ENCODE assay signal across 8 cellular contexts in genomic region chr4:1288786-1289185, GRCh38. TPM values are rescaled to one million over a fixed set of nuclear protein-coding genes. Genes with fewer than 3 reads are reported as not detected.
A peak's percentile ranks its signal among the peaks of the same experiment; 100 is the strongest.
DNase-seq lines count a peak whose midpoint lies in the region; ATAC-seq, FAIRE-seq and TF ChIP-seq lines count a peak whose summit lies in the region.

No MANE protein-coding gene starts in this region.

- TF ChIP-seq POLR2A in adrenal gland (IDR thresholded peaks at IDR 0.05) (no peak), HepG2 (IDR thresholded peaks at IDR 0.05; ENCODE audit: insufficient read depth in 1 of 2, low read depth in 2 of 2, low read length in 2 of 2) (no peak), transverse colon (IDR thresholded peaks at IDR 0.05) (no peak)

- H3K9me3 Mint-ChIP-seq in activated naive CD4-positive, alpha-beta T cell treated with anti-CD3 and anti-CD28 coated beads, Interleukin-2, amount 10 ng/mL, durations not matched to agents 7 days and 5 days, result peaks cover 8% of the 10 kb centered on the region

- H3K36me3 ChIP-seq in adrenal gland (replicated peaks in 1 of 2) (no peaks in the 10 kb centered on the region), HepG2 (replicated peaks in 1 of 2; ENCODE audit: control insufficient read depth in 1 of 2, insufficient read depth in 2 of 2, low read length in 2 of 2) (no peaks in the 10 kb centered on the region; a peak in 1 of 5 replicates), transverse colon (no peaks in the 10 kb centered on the region)

- H3K27ac Mint-ChIP-seq in activated naive CD4-positive, alpha-beta T cell treated with anti-CD3 and anti-CD28 coated beads, Interleukin-2, amount 10 ng/mL, durations not matched to agents 7 days and 5 days, result peak overlapping the region; percentile 85

- H3K4me1 ChIP-seq in adrenal gland (replicated peaks in 1 of 2) (peaks cover 14 to 36% of the 10 kb centered on the region in 2 donors), HepG2 (ENCODE audit: insufficient read depth, low read length) (peaks cover 47% of the 10 kb centered on the region), transverse colon (peaks cover 18 to 34% (median 26%) of the 10 kb centered on the region in 4 donors)

- FAIRE-seq in HepG2 (lab: Jason Lieb, UNC), result peak; percentile 15

- H3K27ac ChIP-seq in adrenal gland (peak overlapping the region in 4 of 5 donors; percentile 81 to 99 (median 94)), HepG2 (ENCODE audit: extremely low read length, insufficient read depth, low read length) (peak overlapping the region; percentile 65), transverse colon (peak overlapping the region; percentile 86 to 98 (median 95))

- H3K79me2 ChIP-seq in HepG2 (ENCODE audit: insufficient read depth, low read length), result peaks cover 50% of the 10 kb centered on the region

- 56 to 60% (median 58%) methylated on average over 7 of the region's 7 CpGs for WGBS in adrenal gland, 4 donors
- WGBS in HepG2 (ENCODE audit: low lambda C conversion rate), result 5% methylated on average over 7 of the region's 7 CpGs
- 60 to 70% methylated on average over 6 to 7 of the region's 7 CpGs for WGBS in transverse colon (ENCODE audit: low coverage in 1 of 2), 2 donors

- TF ChIP-seq RAD21 in HepG2 (CRISPR knock-in tag; IDR thresholded peaks at IDR 0.05), result no peak

- POLR2A ChIA-PET in HepG2 (lab: Yijun Ruan, JAX), result interaction anchor here (0.7 to 5.5 kb wide), 6 partner anchors 20 to 115 kb away, joined by 3 to 33 read pairs (median 6); partner anchors contain the start of genes CTBP1 and UVSSA

- peak overlapping the region; percentile 69 for H3K9ac ChIP-seq in HepG2 (ENCODE audit: insufficient read depth, low read depth, low read length)

- H3K4me3 ChIP-seq in adrenal gland, result peak overlapping the region in 1 of 4 donors; percentile 100
- H3K4me3 ChIP-seq in HepG2 (replicated peaks in 1 of 3; ENCODE audit: insufficient read depth in 1 of 3, low read depth in 2 of 3, low read length in 3 of 3), result peak overlapping the region; percentile 58 to 81 (median 79)
- peak overlapping the region in 3 of 4 donors; percentile 97 to 98 (median 97) for H3K4me3 ChIP-seq in transverse colon

- H3K27me3 Mint-ChIP-seq in activated naive CD4-positive, alpha-beta T cell treated with anti-CD3 and anti-CD28 coated beads, Interleukin-2, amount 10 ng/mL, durations not matched to agents 7 days and 5 days, result no peaks in the 10 kb centered on the region

- BruUV-seq in HepG2 (replicated peaks; lab: Mats Ljungman, UMichigan), result no TSS peak

- in situ Hi-C loops in HepG2 (cut with HindIII; ENCODE audit: extremely low pct_ligation_motif_present, low pct_unique_long_range_greater_than_20kb) (no loop called here), transverse colon (cut with MboI; ENCODE audit: low pct_ligation_motif_present in 1 of 4, low pct_unique_long_range_greater_than_20kb in 1 of 4, low sequenced_read_pairs in 3 of 4) (no loop called here)

- no peak for TF ChIP-seq CTCF in adrenal gland (IDR thresholded peaks at IDR 0.05)
- no peak for TF ChIP-seq CTCF in HepG2 (CRISPR knock-in tag; IDR thresholded peaks at IDR 0.05)
- no peak for TF ChIP-seq CTCF in transverse colon (IDR thresholded peaks at IDR 0.05)

- no peak for TF ChIP-seq EP300 in HepG2 (IDR thresholded peaks at IDR 0.05; ENCODE audit: low read depth in 2 of 2, low read length in 2 of 2)
- no peak for TF ChIP-seq EP300 in HepG2 (CRISPR knock-in tag; IDR thresholded peaks at IDR 0.05; ENCODE audit: borderline replicate concordance)
- TF ChIP-seq EP300 in transverse colon (IDR thresholded peaks at IDR 0.05; ENCODE audit: low read depth), result no peak

- no peak overlapping the region for H2AFZ ChIP-seq in HepG2 (ENCODE audit: low read length)

- H3K4me3 Mint-ChIP-seq in activated naive CD4-positive, alpha-beta T cell treated with anti-CD3 and anti-CD28 coated beads, Interleukin-2, amount 10 ng/mL, durations not matched to agents 7 days and 5 days, result peak overlapping the region; percentile 96

- ATAC-seq in HepG2, result no peak
- ATAC-seq in HG03095 (IDR thresholded peaks at IDR 0.05; ENCODE audit: unreplicated experiment), result no peak
- ATAC-seq in HG03342 (IDR thresholded peaks at IDR 0.05; ENCODE audit: unreplicated experiment), result no peak

- CTCF ChIA-PET in activated naive CD4-positive, alpha-beta T cell treated with anti-CD3 and anti-CD28 coated beads, Interleukin-2, amount 10 ng/mL, durations not matched to agents 7 days and 5 days (lab: Charles Lee), result interaction anchor here (1.2 to 7.0 kb wide), 5 partner anchors 21 to 159 kb away, joined by 3 to 52 read pairs (median 4); no protein-coding TSS in a partner anchor
- CTCF ChIA-PET in HepG2 (lab: Yijun Ruan, JAX; ENCODE audit: low intra/inter-chr PET ratio, low total read pairs), result no interaction called here

- peaks cover 32% of the 10 kb centered on the region for H4K20me1 ChIP-seq in HepG2 (ENCODE audit: insufficient read depth, low read length)

- H3K9me3 ChIP-seq in adrenal gland (replicated peaks in 1 of 3) (no peaks in the 10 kb centered on the region), HepG2 (ENCODE audit: low read length) (peaks cover 5% of the 10 kb centered on the region; the same call in 1 of the 2 replicates), transverse colon (no peaks in the 10 kb centered on the region)

- no peak for DNase-seq in activated naive CD4-positive, alpha-beta T cell treated with anti-CD3 and anti-CD28 coated beads, Interleukin-2, amount 10 ng/mL, durations not matched to agents 7 days and 5 days
- no peak for DNase-seq in activated naive CD4-positive, alpha-beta T cell (lab: John Stamatoyannopoulos, UW)
- peak in 1 of 7 donors; percentile 49 for DNase-seq in adrenal gland
- no peak for DNase-seq in HepG2 (ENCODE audit: low spot score)
- DNase-seq in transverse colon, result no peak
- no peak for DNase-seq in AG08395 (ENCODE audit: low spot score)

- peaks cover 17% of the 10 kb centered on the region for H3K36me3 Mint-ChIP-seq in activated naive CD4-positive, alpha-beta T cell treated with anti-CD3 and anti-CD28 coated beads, Interleukin-2, amount 10 ng/mL, durations not matched to agents 7 days and 5 days

- peak overlapping the region; percentile 95 for H3K4me2 ChIP-seq in HepG2 (ENCODE audit: low read depth, low read length)

- H3K27me3 ChIP-seq in adrenal gland, result no peaks in the 10 kb centered on the region
- H3K27me3 ChIP-seq in HepG2 (ENCODE audit: control insufficient read depth in 1 of 2, insufficient read depth in 2 of 2, low read length in 2 of 2), result no peaks in the 10 kb centered on the region; a peak in 1 of 5 replicates
- no peaks in the 10 kb centered on the region for H3K27me3 ChIP-seq in transverse colon

- intact Hi-C loops in adrenal gland (cut with DNase I) (no loop called here), HepG2 (cut with micrococcal nuclease; ENCODE audit: unreplicated experiment) (loop anchor here (2.0 kb wide), 1 partner anchor 58 kb away; the partner anchor contains the start of gene UVSSA), transverse colon (cut with DNase I; ENCODE audit: low total_unique reads) (no loop called here)

- peaks cover 36% of the 10 kb centered on the region for H3K4me1 Mint-ChIP-seq in activated naive CD4-positive, alpha-beta T cell treated with anti-CD3 and anti-CD28 coated beads, Interleukin-2, amount 10 ng/mL, durations not matched to agents 7 days and 5 days

RNA-seq across cellular contexts. Expression of gene MAEA, which starts 0.9 kb away (rescaled TPM):
- total RNA-seq in adrenal gland (10 to 100 TPM; 60.2 to 96.8 (median 79.2) TPM), HepG2 (2016; rRNA removed; fragmentation: Illumina TruSeq; extraction: Trizol) (52.0 and 65.2 TPM in 2 replicates), transverse colon (100 to 1,000 TPM; 114 to 211 (median 168) TPM)
- polyA plus RNA-seq in adrenal gland (100 to 1,000 TPM in 1 of 3 donors, 10 to 100 TPM in 2; 35.6 to 103 (median 70.3) TPM), HepG2 (2011; rRNA removed) (57.1 and 60.7 TPM in 2 replicates)
- total RNA-seq in HepG2 (2016; cell fraction: cytosol; rRNA removed; fragmentation: Illumina TruSeq; extraction: Trizol; ENCODE audit: low read depth), result 10.0 and 10.5 TPM in 2 replicates
- 55.0 and 59.4 TPM in 2 replicates for total RNA-seq in HepG2 (2016; cell fraction: insoluble cytoplasmic fraction; rRNA removed; fragmentation: Illumina TruSeq; extraction: Trizol)
- 23.7 and 24.2 TPM in 2 replicates for total RNA-seq in HepG2 (2016; cell fraction: membrane; rRNA removed; fragmentation: Illumina TruSeq; extraction: Trizol)
- total RNA-seq in HepG2 (2016; cell fraction: nucleus; rRNA removed; fragmentation: Illumina TruSeq; extraction: Trizol), result 30.2 and 31.7 TPM in 2 replicates
- 48.5 and 73.3 TPM in 2 replicates for polyA plus RNA-seq in HepG2 (2011; cell fraction: cytosol; rRNA removed)
- polyA plus RNA-seq in HepG2 (2011; cell fraction: nucleus; rRNA removed), result 171 and 221 TPM in 2 replicates
- polyA plus RNA-seq in HepG2 (2012), result 28.9 and 30.8 TPM in 2 replicates
- polyA plus RNA-seq in HepG2 (2016; cell fraction: cytosol; fragmentation: Illumina TruSeq; extraction: Trizol; ENCODE audit: low read depth), result 5.9 and 6.3 TPM in 2 replicates
- 60.8 and 67.1 TPM in 2 replicates for polyA plus RNA-seq in HepG2 (2016; cell fraction: insoluble cytoplasmic fraction; fragmentation: Illumina TruSeq; extraction: Trizol; ENCODE audit: low read depth)
- 15.8 and 16.9 TPM in 2 replicates for polyA plus RNA-seq in HepG2 (2016; cell fraction: membrane; fragmentation: Illumina TruSeq; extraction: Trizol; ENCODE audit: low read depth)
- 69.6 and 72.4 TPM in 2 replicates for polyA plus RNA-seq in HepG2 (2016; cell fraction: nucleus; fragmentation: Illumina TruSeq; extraction: Trizol; ENCODE audit: insufficient read depth, low read depth)
- 56.6 and 139 TPM in 2 replicates for polyA minus RNA-seq in HepG2 (2011; rRNA and poly(A)+ RNA removed; ENCODE audit: low replicate concordance)
- polyA minus RNA-seq in HepG2 (2011; cell fraction: cytosol; rRNA and poly(A)+ RNA removed), result 41.7 and 45.7 TPM in 2 replicates
- 40.9 and 44.3 TPM in 2 replicates for polyA minus RNA-seq in HepG2 (2011; cell fraction: nucleus; rRNA and poly(A)+ RNA removed)

RNA-seq across cellular contexts. Expression of gene CTBP1, which starts 39.9 kb away (rescaled TPM):
- 100 to 1,000 TPM; 143 to 293 (median 169) TPM for total RNA-seq in adrenal gland
- 100 to 1,000 TPM in 2 of 3 donors, 10 to 100 TPM in 1; 45.7 to 172 (median 145) TPM for polyA plus RNA-seq in adrenal gland
- 106 and 112 TPM in 2 replicates for total RNA-seq in HepG2 (2016; rRNA removed; fragmentation: Illumina TruSeq; extraction: Trizol)
- 119 TPM in 2 replicates for total RNA-seq in HepG2 (2016; cell fraction: cytosol; rRNA removed; fragmentation: Illumina TruSeq; extraction: Trizol; ENCODE audit: low read depth)
- 83.8 and 121 TPM in 2 replicates for total RNA-seq in HepG2 (2016; cell fraction: insoluble cytoplasmic fraction; rRNA removed; fragmentation: Illumina TruSeq; extraction: Trizol)
- 133 and 173 TPM in 2 replicates for total RNA-seq in HepG2 (2016; cell fraction: membrane; rRNA removed; fragmentation: Illumina TruSeq; extraction: Trizol)
- total RNA-seq in HepG2 (2016; cell fraction: nucleus; rRNA removed; fragmentation: Illumina TruSeq; extraction: Trizol), result 51.5 and 60.9 TPM in 2 replicates
- 78.5 and 123 TPM in 2 replicates for polyA plus RNA-seq in HepG2 (2011; rRNA removed)
- polyA plus RNA-seq in HepG2 (2011; cell fraction: cytosol; rRNA removed), result 87.2 and 182 TPM in 2 replicates
- 489 and 636 TPM in 2 replicates for polyA plus RNA-seq in HepG2 (2011; cell fraction: nucleus; rRNA removed)
- polyA plus RNA-seq in HepG2 (2012), result 69.0 and 92.6 TPM in 2 replicates
- 49.5 and 64.7 TPM in 2 replicates for polyA plus RNA-seq in HepG2 (2016; cell fraction: cytosol; fragmentation: Illumina TruSeq; extraction: Trizol; ENCODE audit: low read depth)
- 101 and 112 TPM in 2 replicates for polyA plus RNA-seq in HepG2 (2016; cell fraction: insoluble cytoplasmic fraction; fragmentation: Illumina TruSeq; extraction: Trizol; ENCODE audit: low read depth)
- 103 and 116 TPM in 2 replicates for polyA plus RNA-seq in HepG2 (2016; cell fraction: membrane; fragmentation: Illumina TruSeq; extraction: Trizol; ENCODE audit: low read depth)
- polyA plus RNA-seq in HepG2 (2016; cell fraction: nucleus; fragmentation: Illumina TruSeq; extraction: Trizol; ENCODE audit: insufficient read depth, low read depth), result 152 and 155 TPM in 2 replicates
- 136 and 350 TPM in 2 replicates for polyA minus RNA-seq in HepG2 (2011; rRNA and poly(A)+ RNA removed; ENCODE audit: low replicate concordance)
- polyA minus RNA-seq in HepG2 (2011; cell fraction: cytosol; rRNA and poly(A)+ RNA removed), result 85.1 and 100 TPM in 2 replicates
- polyA minus RNA-seq in HepG2 (2011; cell fraction: nucleus; rRNA and poly(A)+ RNA removed), result 47.7 and 48.4 TPM in 2 replicates
- 100 to 1,000 TPM; 183 to 457 (median 243) TPM for total RNA-seq in transverse colon

RNA-seq across cellular contexts. Expression of gene UVSSA, which starts 58.2 kb away (rescaled TPM):
- total RNA-seq in adrenal gland, result 10 to 100 TPM in 6 of 8 donors, 1 to 10 TPM in 2; 9.3 to 36.5 (median 17.5) TPM
- polyA plus RNA-seq in adrenal gland, result 10 to 100 TPM in 2 of 3 donors, 1 to 10 TPM in 1; 2.9 to 37.4 (median 21.9) TPM
- 4.6 and 4.8 TPM in 2 replicates for total RNA-seq in HepG2 (2016; rRNA removed; fragmentation: Illumina TruSeq; extraction: Trizol)
- 2.3 and 4.1 TPM in 2 replicates for total RNA-seq in HepG2 (2016; cell fraction: cytosol; rRNA removed; fragmentation: Illumina TruSeq; extraction: Trizol; ENCODE audit: low read depth)
- 3.7 and 4.7 TPM in 2 replicates for total RNA-seq in HepG2 (2016; cell fraction: insoluble cytoplasmic fraction; rRNA removed; fragmentation: Illumina TruSeq; extraction: Trizol)
- 2.9 and 3.9 TPM in 2 replicates for total RNA-seq in HepG2 (2016; cell fraction: membrane; rRNA removed; fragmentation: Illumina TruSeq; extraction: Trizol)
- total RNA-seq in HepG2 (2016; cell fraction: nucleus; rRNA removed; fragmentation: Illumina TruSeq; extraction: Trizol), result 6.9 and 7.1 TPM in 2 replicates
- 8.4 and 8.6 TPM in 2 replicates for polyA plus RNA-seq in HepG2 (2011; rRNA removed)
- polyA plus RNA-seq in HepG2 (2011; cell fraction: cytosol; rRNA removed), result 3.0 and 4.1 TPM in 2 replicates
- 80.9 and 90.3 TPM in 2 replicates for polyA plus RNA-seq in HepG2 (2011; cell fraction: nucleus; rRNA removed)
- polyA plus RNA-seq in HepG2 (2012), result 7.1 and 7.7 TPM in 2 replicates
- 0.16 and 0.25 TPM in 2 replicates for polyA plus RNA-seq in HepG2 (2016; cell fraction: cytosol; fragmentation: Illumina TruSeq; extraction: Trizol; ENCODE audit: low read depth)
- polyA plus RNA-seq in HepG2 (2016; cell fraction: insoluble cytoplasmic fraction; fragmentation: Illumina TruSeq; extraction: Trizol; ENCODE audit: low read depth), result 3.8 and 4.8 TPM in 2 replicates
- polyA plus RNA-seq in HepG2 (2016; cell fraction: membrane; fragmentation: Illumina TruSeq; extraction: Trizol; ENCODE audit: low read depth), result 0.59 and 0.60 TPM in 2 replicates
- 29.2 and 29.8 TPM in 2 replicates for polyA plus RNA-seq in HepG2 (2016; cell fraction: nucleus; fragmentation: Illumina TruSeq; extraction: Trizol; ENCODE audit: insufficient read depth, low read depth)
- 3.9 and 14.3 TPM in 2 replicates for polyA minus RNA-seq in HepG2 (2011; rRNA and poly(A)+ RNA removed; ENCODE audit: low replicate concordance)
- 3.6 and 4.4 TPM in 2 replicates for polyA minus RNA-seq in HepG2 (2011; cell fraction: cytosol; rRNA and poly(A)+ RNA removed)
- 18.8 and 20.2 TPM in 2 replicates for polyA minus RNA-seq in HepG2 (2011; cell fraction: nucleus; rRNA and poly(A)+ RNA removed)
- total RNA-seq in transverse colon, result 100 to 1,000 TPM in 1 of 4 donors, 10 to 100 TPM in 3; 13.5 to 114 (median 34.2) TPM
